Comparison of ENCODE assay signal across 21 cellular contexts in the genomic region with DNA sequence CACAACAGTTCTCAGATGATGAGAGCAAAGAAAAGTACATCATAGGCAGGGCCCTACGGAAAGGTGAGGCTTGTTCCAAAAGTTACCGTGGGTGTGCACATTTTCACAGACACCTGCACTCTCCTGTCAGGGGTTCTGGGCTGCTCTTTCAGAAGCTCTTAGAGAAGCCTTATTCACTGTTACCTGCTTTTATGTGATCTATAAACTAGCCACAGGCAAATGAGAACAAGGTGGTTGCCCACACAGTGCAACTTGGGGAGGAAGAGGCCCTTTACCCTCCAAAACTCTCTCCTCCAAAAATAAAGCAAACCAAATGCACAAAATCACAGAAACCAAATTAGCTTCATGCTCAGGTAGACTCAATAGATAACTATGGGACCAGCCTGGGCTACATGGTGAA. TPM values are rescaled to one million over a fixed set of nuclear protein-coding genes. Genes with fewer than 3 reads are reported as not detected.
A peak's percentile ranks its signal among the peaks of the same experiment; 100 is the strongest.
DNase-seq lines count a peak whose midpoint lies in the region; ATAC-seq lines count a peak whose summit lies in the region.
"Had no signal": no experiment of that assay in that cellular context is flagged by ENCODE, and none has a peak within 500 bp of the region (broad histone marks: within the 10 kb centered on the region; RNA-seq: fewer than 3 reads in every experiment).

No MANE protein-coding gene starts in this region.

- ATAC-seq in GM18499 (IDR thresholded peaks at IDR 0.05; ENCODE audit: insufficient read depth, unreplicated experiment) (peak; percentile 36), GM21447 (IDR thresholded peaks at IDR 0.05; ENCODE audit: unreplicated experiment) (peak; percentile 46), HG03432 (IDR thresholded peaks at IDR 0.05; ENCODE audit: unreplicated experiment) (peak; percentile 58), memory B cell (ENCODE audit: low read depth) (peak; percentile 58), GM18519 (IDR thresholded peaks at IDR 0.05; ENCODE audit: low FRiP score, unreplicated experiment) (no peak), GM18868 (IDR thresholded peaks at IDR 0.05; ENCODE audit: unreplicated experiment) (no peak), HG03175 (IDR thresholded peaks at IDR 0.05; ENCODE audit: unreplicated experiment) (no peak)
- ATAC-seq: K562, Right ventricle myocardium inferior, T-cell had no signal

- DNase-seq in memory B cell (ENCODE audit: low spot score in 2 of 2) (no peak), immature natural killer cell (no peak)
- DNase-seq: AML-193; CD4-positive, alpha-beta memory T cell; DMS79 treated with DMSO at 0.1 percent for 48 hours; GF-D8; NCI-H1048; NCI-H146; NCI-H2081 treated with DMSO at 0.1 percent for 48 hours; NCI-H226; NCI-H526 treated with DMSO at 0.1 percent for 48 hours; T-cell; T1000 had no signal

- H3K4me1 Mint-ChIP-seq in memory B cell = peaks cover 14% of the 10 kb centered on the region
- no peaks in the 10 kb centered on the region for H3K4me1 Mint-ChIP-seq in immature natural killer cell
- H3K4me1 Mint-ChIP-seq: CD4-positive, alpha-beta memory T cell; T-cell had no signal

- H3K9me3 Mint-ChIP-seq in memory B cell (peaks cover 1% of the 10 kb centered on the region), immature natural killer cell (peaks cover 0 to 2% (median 0%) of the 10 kb centered on the region in 6 donors)
- H3K9me3 Mint-ChIP-seq: T-cell had no signal

- H3K4me3 Mint-ChIP-seq in memory B cell = no peak overlapping the region
- no peak overlapping the region for H3K4me3 Mint-ChIP-seq in immature natural killer cell
- H3K4me3 Mint-ChIP-seq: CD4-positive, alpha-beta memory T cell; T-cell had no signal

- no peaks in the 10 kb centered on the region for H3K27me3 Mint-ChIP-seq in memory B cell
- H3K27me3 Mint-ChIP-seq in immature natural killer cell (ENCODE audit: low read depth in 3 of 3) = no peaks in the 10 kb centered on the region

- H3K36me3 Mint-ChIP-seq in memory B cell = peaks cover 2% of the 10 kb centered on the region
- H3K36me3 Mint-ChIP-seq in immature natural killer cell = no peaks in the 10 kb centered on the region
- H3K36me3 Mint-ChIP-seq: CD4-positive, alpha-beta memory T cell had no signal

- H3K27ac Mint-ChIP-seq in memory B cell (no peak overlapping the region), immature natural killer cell (no peak overlapping the region)
- H3K27ac Mint-ChIP-seq: CD4-positive, alpha-beta memory T cell; T-cell had no signal

RNA-seq across cellular contexts. Expression of a gene that starts 11.1 kb away (rescaled TPM):
- 10 to 100 TPM; 13.6 to 36.3 (median 18.5) TPM for polyA plus RNA-seq in immature natural killer cell

Comparison
In these comparisons a context has a peak if more than half of its experiments do, and no peak if none do; other contexts are left out.
1. ATAC-seq: peak in GM18499 (single experiment), GM21447 (single experiment), HG03432 (single experiment) and memory B cell (single experiment); none in GM18519 (single experiment), GM18868 (single experiment) and HG03175 (single experiment).